ENCODE assay signal across 8 cellular contexts in genomic region chr16:68086860-68087268, GRCh38. TPM values are rescaled to one million over a fixed set of nuclear protein-coding genes. Genes with fewer than 3 reads are reported as not detected.
DNase-seq lines count a peak whose midpoint lies in the region; ATAC-seq and TF ChIP-seq lines count a peak whose summit lies in the region.

No MANE protein-coding gene starts in this region.

- H3K27me3 Mint-ChIP-seq in T-helper 17 cell, result no peaks in the 10 kb centered on the region

- TF ChIP-seq POLR2A in gastroesophageal sphincter (IDR thresholded peaks at IDR 0.05) (no peak), stomach (IDR thresholded peaks at IDR 0.05) (no peak)

- H3K4me1 ChIP-seq in gastroesophageal sphincter (peaks cover 8 to 79% (median 16%) of the 10 kb centered on the region in 3 donors), stomach (peaks cover 51 to 82% (median 62%) of the 10 kb centered on the region in 4 donors)

- H3K4me1 Mint-ChIP-seq in T-helper 17 cell, result peaks cover 62% of the 10 kb centered on the region

- peak overlapping the region; percentile 75 to 96 (median 88) for H3K27ac ChIP-seq in gastroesophageal sphincter
- peak overlapping the region in 4 of 5 donors; percentile 95 to 97 (median 96) for H3K27ac ChIP-seq in stomach

- H3K4me3 ChIP-seq in gastroesophageal sphincter (peak overlapping the region; percentile 55 to 74), stomach (peak overlapping the region; percentile 81 to 94 (median 84))

- ATAC-seq in T-helper 17 cell (no peak), gastroesophageal sphincter (no peak), GM21423 (IDR thresholded peaks at IDR 0.05; ENCODE audit: unreplicated experiment) (no peak), HG03108 (IDR thresholded peaks at IDR 0.05; ENCODE audit: unreplicated experiment) (no peak), HG03135 (IDR thresholded peaks at IDR 0.05; ENCODE audit: unreplicated experiment) (no peak)

- peak overlapping the region; percentile 98 for H3K4me3 Mint-ChIP-seq in T-helper 17 cell

- H3K36me3 ChIP-seq in gastroesophageal sphincter (no peaks in the 10 kb centered on the region), stomach (no peaks in the 10 kb centered on the region)

- H3K27me3 ChIP-seq in gastroesophageal sphincter (no peaks in the 10 kb centered on the region), stomach (no peaks in the 10 kb centered on the region)

- peaks cover 2% of the 10 kb centered on the region for H3K36me3 Mint-ChIP-seq in T-helper 17 cell (ENCODE audit: low read depth)

- intact Hi-C loops in stomach (cut with DNase I; ENCODE audit: low total_unique reads), result no loop called here

- peak overlapping the region; percentile 96 for H3K27ac Mint-ChIP-seq in T-helper 17 cell

- 8 to 11% methylated on average over 6 of the region's 6 CpGs for WGBS in gastroesophageal sphincter (ENCODE audit: low coverage in 1 of 2), 2 donors
- WGBS in stomach, 5 donors, result 4 to 9% (median 5%) methylated on average over 6 of the region's 6 CpGs

- H3K9me3 ChIP-seq in T-helper 17 cell (ENCODE audit: control insufficient read depth, low read length, poor library complexity, severe bottlenecking) (no peaks in the 10 kb centered on the region), gastroesophageal sphincter (no peaks in the 10 kb centered on the region), stomach (no peaks in the 10 kb centered on the region)

- no peak for TF ChIP-seq CTCF in gastroesophageal sphincter (IDR thresholded peaks at IDR 0.05)
- TF ChIP-seq CTCF in stomach (IDR thresholded peaks at IDR 0.05), result no peak

- DNase-seq in NCI-H2171 treated with DMSO at 0.1 percent for 48 hours (lab: John Stamatoyannopoulos, UW), result peak; percentile 53
- no peak for DNase-seq in NCI-H2171 (lab: John Stamatoyannopoulos, UW)
- DNase-seq in T-helper 17 cell, result no peak
- no peak for DNase-seq in stomach

- TF ChIP-seq EP300 in gastroesophageal sphincter (IDR thresholded peaks at IDR 0.05) (no peak), stomach (IDR thresholded peaks at IDR 0.05) (no peak)

RNA-seq across cellular contexts. Expression of gene NFATC3, which starts 1.7 kb away (rescaled TPM):
- total RNA-seq in T-helper 17 cell, result 100 to 1,000 TPM in 1 of 2 donors, 10 to 100 TPM in 1; 94.5 to 101 TPM
- 10 to 100 TPM; 42.4 to 50.6 (median 49.3) TPM for total RNA-seq in gastroesophageal sphincter
- 100 to 1,000 TPM in 2 of 5 donors, 10 to 100 TPM in 3; 20.1 to 385 (median 23.9) TPM for total RNA-seq in stomach
- 1 to 10 TPM; 5.5 to 5.8 (median 5.6) TPM for polyA plus RNA-seq in stomach
